Comparison of ENCODE assay signal across 16 cellular contexts in genomic region chr1:59079434-59080135, GRCh38.
DNase-seq lines count a peak whose midpoint lies in the region; ATAC-seq and TF ChIP-seq lines count a peak whose summit lies in the region.
"Had no signal": no experiment of that assay in that cellular context is flagged by ENCODE, and none has a peak within 500 bp of the region (broad histone marks: within the 10 kb centered on the region; RNA-seq: fewer than 3 reads in every experiment).

No MANE protein-coding gene starts in this region.

- H3K36me3 ChIP-seq in smooth muscle cell (ENCODE audit: low read depth): no peaks in the 10 kb centered on the region
- H3K36me3 ChIP-seq: vagina had no signal

- H3K4me3 ChIP-seq in fibroblast of the aortic adventitia (ENCODE audit: low read depth, low read length) (no peak overlapping the region), smooth muscle cell (no peak overlapping the region)
- H3K4me3 ChIP-seq: vagina had no signal

- H3K27ac ChIP-seq in smooth muscle cell (ENCODE audit: low read depth): peak overlapping the region; percentile 49
- H3K27ac ChIP-seq: vagina, VCaP had no signal

- H4K20me1 ChIP-seq in smooth muscle cell (ENCODE audit: low read depth): no peaks in the 10 kb centered on the region

- WGBS in smooth muscle cell (ENCODE audit: low lambda C conversion rate): 13% methylated on average over 3 of the region's 3 CpGs

- H3K36me3 Mint-ChIP-seq in activated T-cell treated with anti-CD3 and anti-CD28 coated beads, Interleukin-2, amount 50 U/mL, for 72 hours (ENCODE audit: insufficient read depth in 2 of 2): no peaks in the 10 kb centered on the region
- H3K36me3 Mint-ChIP-seq: activated naive CD4-positive, alpha-beta T cell treated with anti-CD3 and anti-CD28 coated beads, Interleukin-2, amount 50 U/mL, for 24 hours had no signal

- TF ChIP-seq CTCF in fibroblast of the aortic adventitia (IDR thresholded peaks at IDR 0.05; ENCODE audit: insufficient read depth, low read length): no peak
- TF ChIP-seq CTCF in smooth muscle cell (IDR thresholded peaks at IDR 0.05; ENCODE audit: borderline replicate concordance, insufficient read depth, poor library complexity, severe bottlenecking): no peak

- H3K9me3 Mint-ChIP-seq in activated T-cell treated with anti-CD3 and anti-CD28 coated beads, Interleukin-2, amount 50 U/mL, for 72 hours: no peaks in the 10 kb centered on the region
- H3K9me3 Mint-ChIP-seq: activated naive CD4-positive, alpha-beta T cell treated with anti-CD3 and anti-CD28 coated beads, Interleukin-2, amount 50 U/mL, for 24 hours; central memory CD8-positive, alpha-beta T cell had no signal

- H3K4me1 Mint-ChIP-seq in activated T-cell treated with anti-CD3 and anti-CD28 coated beads, Interleukin-2, amount 50 U/mL, for 72 hours (ENCODE audit: low read depth): peaks cover 27% of the 10 kb centered on the region

- H3K27me3 ChIP-seq in smooth muscle cell (ENCODE audit: low read depth): no peaks in the 10 kb centered on the region
- H3K27me3 ChIP-seq: vagina had no signal

- H3K9me3 ChIP-seq in smooth muscle cell (replicated peaks; ENCODE audit: low read depth): no peaks in the 10 kb centered on the region
- H3K9me3 ChIP-seq: vagina had no signal

- no peaks in the 10 kb centered on the region for H3K27me3 Mint-ChIP-seq in activated T-cell treated with anti-CD3 and anti-CD28 coated beads, Interleukin-2, amount 50 U/mL, for 72 hours (ENCODE audit: low read depth)
- H3K27me3 Mint-ChIP-seq: activated naive CD4-positive, alpha-beta T cell treated with anti-CD3 and anti-CD28 coated beads, Interleukin-2, amount 50 U/mL, for 24 hours; central memory CD8-positive, alpha-beta T cell had no signal

- H3K4me3 Mint-ChIP-seq in activated T-cell treated with anti-CD3 and anti-CD28 coated beads, Interleukin-2, amount 50 U/mL, for 72 hours: peak overlapping the region; percentile 22 to 31
- H3K4me3 Mint-ChIP-seq: activated naive CD4-positive, alpha-beta T cell treated with anti-CD3 and anti-CD28 coated beads, Interleukin-2, amount 50 U/mL, for 24 hours; central memory CD8-positive, alpha-beta T cell had no signal

- H3K79me2 ChIP-seq in smooth muscle cell (ENCODE audit: low read depth): no peaks in the 10 kb centered on the region

- DNase-seq in activated T-cell treated with anti-CD3 and anti-CD28 coated beads, Interleukin-2, amount 50 U/mL, for 72 hours: no peak
- DNase-seq in activated T-cell treated with anti-CD3 and anti-CD28 coated beads, Interleukin-2, amount 50 U/mL, for 1 hour: no peak
- peak; percentile 10 for DNase-seq in OCI-M1 (lab: John Stamatoyannopoulos, UW)
- DNase-seq in fibroblast of the aortic adventitia (ENCODE audit: low read depth): peak; percentile 35
- no peak for DNase-seq in smooth muscle cell (lab: John Stamatoyannopoulos, UW; ENCODE audit: unreplicated experiment)
- DNase-seq in left ventricle myocardium superior: no peak
- DNase-seq: NCI-H1092; NCI-H774; stimulated activated CD4-positive, alpha-beta T cell treated with anti-CD3 and anti-CD28 coated beads, Interleukin-12 subunit alpha, Interleukin-12 subunit beta, amount 100 ng/mL, for 4 hours; stimulated activated naive CD4-positive, alpha-beta T cell treated with Interleukin-2 at 50 U/mL for 16 hours had no signal

- H3K4me1 ChIP-seq in smooth muscle cell (ENCODE audit: low read depth): peaks cover 28% of the 10 kb centered on the region

- H2AFZ ChIP-seq in smooth muscle cell (ENCODE audit: low read depth): no peak overlapping the region

- peaks cover 7% of the 10 kb centered on the region for H3F3A ChIP-seq in smooth muscle cell (ENCODE audit: low read depth)

- H3K9ac ChIP-seq in smooth muscle cell (ENCODE audit: low read depth): no peak overlapping the region

- intact Hi-C loops in left ventricle myocardium superior (cut with micrococcal nuclease): no loop called here

- no peak overlapping the region for H3K27ac Mint-ChIP-seq in activated T-cell treated with anti-CD3 and anti-CD28 coated beads, Interleukin-2, amount 50 U/mL, for 72 hours

- H3K4me2 ChIP-seq in smooth muscle cell: peak overlapping the region; percentile 28

- peak; percentile 84 to 86 for ATAC-seq in activated T-cell treated with anti-CD3 and anti-CD28 coated beads, Interleukin-2, amount 50 U/mL, for 72 hours (replicated peaks in 1 of 2)
- ATAC-seq in GM18907 (IDR thresholded peaks at IDR 0.05; ENCODE audit: unreplicated experiment): no peak
- no peak for ATAC-seq in HG03432 (IDR thresholded peaks at IDR 0.05; ENCODE audit: unreplicated experiment)
- no peak for ATAC-seq in left ventricle myocardium superior

Comparison
In these comparisons a context has a peak if more than half of its experiments do, and no peak if none do; other contexts are left out.
1. ATAC-seq: peak in activated T-cell treated with anti-CD3 and anti-CD28 coated beads, Interleukin-2, amount 50 U/mL, for 72 hours (2 of 2); none in GM18907 (single experiment), HG03432 (single experiment) and left ventricle myocardium superior (single experiment).
2. DNase-seq: peak in OCI-M1 (single experiment) and fibroblast of the aortic adventitia (single experiment); none in activated T-cell treated with anti-CD3 and anti-CD28 coated beads, Interleukin-2, amount 50 U/mL, for 72 hours (0 of 2), activated T-cell treated with anti-CD3 and anti-CD28 coated beads, Interleukin-2, amount 50 U/mL, for 1 hour (single experiment), smooth muscle cell (single experiment) and left ventricle myocardium superior (single experiment).